ENCODE assay signal across 1 cellular context in genomic region chr10:132689721-132690360, GRCh38.
TF ChIP-seq lines count a peak whose summit lies in the region.

No MANE protein-coding gene starts in this region.

TF ChIP-seq in WTC11, 78 proteins besides CTCF, POLR2A, EP300 and RAD21 (continued from another document):
- TF ChIP-seq AFF4 (CRISPR knock-in tag; IDR thresholded peaks at IDR 0.05; ENCODE audit: borderline replicate concordance), result no peak
- TF ChIP-seq ZNF423 (CRISPR knock-in tag; IDR thresholded peaks at IDR 0.05), result no peak
- TF ChIP-seq SMAD3 (CRISPR knock-in tag; IDR thresholded peaks at IDR 0.05; ENCODE audit: borderline replicate concordance), result no peak
- TF ChIP-seq STAT6 (CRISPR knock-in tag; conservative IDR thresholded peaks at IDR 0.05; ENCODE audit: low read depth), result no peak
- no peak for TF ChIP-seq PRDM15 (CRISPR knock-in tag; IDR thresholded peaks at IDR 0.05)
- TF ChIP-seq ZNF416 (CRISPR knock-in tag; IDR thresholded peaks at IDR 0.05), result no peak
TF ChIP-seq in WTC11: peak in this region for 0.
